8 cellular contexts compared by ENCODE assay signal in genomic region chr16:23835390-23836077, GRCh38. TPM values are rescaled to one million over a fixed set of nuclear protein-coding genes. Genes with fewer than 3 reads are reported as not detected.
DNase-seq lines count a peak whose midpoint lies in the region; ATAC-seq and TF ChIP-seq lines count a peak whose summit lies in the region.

Gene PRKCB (plus strand): TSS chr16:23835983.

- no peak within 1 kb of the TSS for H3K27ac Mint-ChIP-seq in nephron

- no peaks in the 10 kb centered on the region for H3K36me3 Mint-ChIP-seq in nephron (ENCODE audit: low read depth)

- H3K27me3 ChIP-seq in NT2/D1 (ENCODE audit: insufficient read depth, insufficient read length): peaks cover 53% of the 10 kb centered on the region
- H3K27me3 ChIP-seq in fibroblast of lung (ENCODE audit: control insufficient read depth, insufficient read depth, low read length): peaks cover 12% of the 10 kb centered on the region

- DNase-seq in NT2/D1 (ENCODE audit: low read depth, low spot score): peak; percentile 77
- DNase-seq in activated T-cell treated with anti-CD3 and anti-CD28 coated beads, Interleukin-2, amount 50 U/mL, for 1 hour: peak; percentile 96
- DNase-seq in fibroblast of lung (ENCODE audit: low read depth in 2 of 2): peak; percentile 12 to 49
- DNase-seq in stimulated activated naive CD4-positive, alpha-beta T cell (lab: John Stamatoyannopoulos, UW): peak; percentile 74 to 90 (median 86)
- DNase-seq in HPDE6-E6E7 (ENCODE audit: extremely low spot score): no peak

- H3K9me3 ChIP-seq in NT2/D1 (ENCODE audit: insufficient read depth, low read length) (no peaks in the 10 kb centered on the region), fibroblast of lung (ENCODE audit: control insufficient read depth, insufficient read depth, low read depth, low read length) (no peaks in the 10 kb centered on the region)

- H3K9me3 Mint-ChIP-seq in nephron: peaks cover 8% of the 10 kb centered on the region

- peak within 1 kb of the TSS; percentile 80 to 92 (median 88) for H3K4me3 Mint-ChIP-seq in nephron

- H4K20me1 ChIP-seq in fibroblast of lung (ENCODE audit: control insufficient read depth, extremely low read depth, insufficient read depth, low read length): no peaks in the 10 kb centered on the region

- H3K4me3 ChIP-seq in NT2/D1 (ENCODE audit: insufficient read length, low read depth) (peak within 1 kb of the TSS; percentile 64), fibroblast of lung (replicated peaks in 1 of 4; ENCODE audit: control extremely low read depth in 1 of 4, insufficient read depth in 1 of 4, low read depth in 3 of 4, low read length in 4 of 4) (no peak within 1 kb of the TSS)

- H2AFZ ChIP-seq in fibroblast of lung (ENCODE audit: low read length): no peak within 1 kb of the TSS

- ATAC-seq in GM18867 (IDR thresholded peaks at IDR 0.05; ENCODE audit: unreplicated experiment): peak; percentile 77
- ATAC-seq in HG02938 (IDR thresholded peaks at IDR 0.05; ENCODE audit: unreplicated experiment): peak; percentile 72

- no peak within 1 kb of the TSS for H3K27ac ChIP-seq in fibroblast of lung (ENCODE audit: insufficient read depth, low read length)

- H3K36me3 ChIP-seq in NT2/D1 (ENCODE audit: insufficient read depth, insufficient read length, low read length) (no peaks in the 10 kb centered on the region), fibroblast of lung (ENCODE audit: control insufficient read depth, insufficient read depth, low read length) (no peaks in the 10 kb centered on the region)

- H3K79me2 ChIP-seq in fibroblast of lung (ENCODE audit: control insufficient read depth, insufficient read depth, low read length): no peaks in the 10 kb centered on the region

- H3K4me1 ChIP-seq in NT2/D1 (ENCODE audit: insufficient read depth, insufficient read length) (peaks cover 5% of the 10 kb centered on the region), fibroblast of lung (ENCODE audit: control insufficient read depth, extremely low read depth, insufficient read depth, low read length) (no peaks in the 10 kb centered on the region)

- H3K4me1 Mint-ChIP-seq in nephron: peaks cover 6% of the 10 kb centered on the region

- H3K4me2 ChIP-seq in fibroblast of lung (ENCODE audit: extremely low read depth, insufficient read depth, low read length): no peak within 1 kb of the TSS

- H3K9ac ChIP-seq in NT2/D1 (ENCODE audit: insufficient read length, low read depth): peak within 1 kb of the TSS; percentile 37
- no peak within 1 kb of the TSS for H3K9ac ChIP-seq in fibroblast of lung (ENCODE audit: insufficient read depth, low read length)

- TF ChIP-seq CTCF in fibroblast of lung (conservative IDR thresholded peaks at IDR 0.05 in 1 of 2, IDR thresholded peaks at IDR 0.05 in 1 of 2; ENCODE audit: low read depth in 1 of 2, low read length in 2 of 2): no peak
- no peak for TF ChIP-seq CTCF in nephron (IDR thresholded peaks at IDR 0.05; ENCODE audit: unreplicated experiment in 3 of 3)

- H3K27me3 Mint-ChIP-seq in nephron (ENCODE audit: low read depth): peaks cover 65% of the 10 kb centered on the region

RNA-seq across cellular contexts. Expression of gene PRKCB, which starts in this region (rescaled TPM):
- total RNA-seq in fibroblast of lung: under 0.01 TPM in 1 of 2 replicates, not detected in the other
- 0.01 and 0.03 TPM in 2 replicates for polyA plus RNA-seq in fibroblast of lung
- polyA plus RNA-seq in fibroblast of lung (2012): not detected in 2 replicates
- polyA minus RNA-seq in fibroblast of lung (ENCODE audit: low replicate concordance): not detected in 2 replicates

Comparison
In these comparisons a context has a peak if more than half of its experiments do, and no peak if none do; other contexts are left out.
1. Peak in DNase-seq in fibroblast of lung; RNA of the gene not detected or under 1 TPM.